8 cellular contexts compared by ENCODE assay signal in the genomic region with DNA sequence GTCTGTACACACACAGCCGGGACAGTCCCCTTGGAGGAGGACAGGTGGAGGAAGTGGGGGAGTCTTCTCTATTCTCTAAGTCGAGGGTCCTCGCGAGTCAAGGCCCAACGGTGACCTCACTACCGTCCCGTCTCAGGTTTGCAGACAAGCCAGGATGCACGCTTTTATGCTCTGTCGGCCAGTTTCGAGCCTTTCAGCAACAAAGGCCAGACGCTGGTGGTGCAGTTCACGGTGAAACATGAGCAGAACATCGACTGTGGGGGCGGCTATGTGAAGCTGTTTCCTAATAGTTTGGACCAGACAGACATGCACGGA. TPM values are rescaled to one million over a fixed set of nuclear protein-coding genes. Genes with fewer than 3 reads are reported as not detected.
DNase-seq lines count a peak whose midpoint lies in the region; ATAC-seq and TF ChIP-seq lines count a peak whose summit lies in the region.

No MANE protein-coding gene starts in this region.

- H3K4me1 Mint-ChIP-seq in GM23338 (peaks cover 30% of the 10 kb centered on the region), activated B cell treated with CpG ODN at 0.5 μM for 24 hours (peaks cover 60% of the 10 kb centered on the region), natural killer cell (peaks cover 45 to 49% of the 10 kb centered on the region in 2 donors)

- H3K36me3 ChIP-seq in GM23338 (ENCODE audit: insufficient read depth): peaks cover 50% of the 10 kb centered on the region

- DNase-seq in GM23338 (ENCODE audit: low spot score): no peak
- DNase-seq in activated B cell treated with CpG ODN at 0.5 μM for 24 hours: no peak
- peak; percentile 50 for DNase-seq in epithelial cell of esophagus (ENCODE audit: low read depth)
- no peak for DNase-seq in natural killer cell
- DNase-seq in epidermal melanocyte (ENCODE audit: insufficient read length, low spot score): no peak
- no peak for DNase-seq in 8988T

- H3K4me3 Mint-ChIP-seq in GM23338: peak overlapping the region; percentile 99
- H3K4me3 Mint-ChIP-seq in activated B cell treated with CpG ODN at 0.5 μM for 24 hours: peak overlapping the region; percentile 99
- H3K4me3 Mint-ChIP-seq in natural killer cell: peak overlapping the region; percentile 96

- peaks cover 32% of the 10 kb centered on the region for H3K79me2 ChIP-seq in GM23338 (replicated peaks; ENCODE audit: insufficient read depth)

- peaks cover 64% of the 10 kb centered on the region for H3F3A ChIP-seq in GM23338 (replicated peaks; ENCODE audit: low read depth)

- ATAC-seq in GM23338 (no peak), activated B cell treated with CpG ODN at 0.5 μM for 24 hours (ENCODE audit: low read depth) (no peak), natural killer cell (no peak), GM21825 (IDR thresholded peaks at IDR 0.05; ENCODE audit: unreplicated experiment) (no peak), GM21381 (IDR thresholded peaks at IDR 0.05; ENCODE audit: unreplicated experiment) (no peak)

- POLR2A ChIA-PET in activated B cell treated with CpG ODN at 0.5 μM for 24 hours (lab: Charles Lee): interaction anchor here (0.7 to 3.3 kb wide), 12 partner anchors 8 to 1903 kb away, joined by 3 to 37 read pairs (median 4); a partner anchor contains a TSS

- H3K27me3 Mint-ChIP-seq in GM23338 (ENCODE audit: insufficient read depth, low read depth, poor library complexity) (peaks cover 16% of the 10 kb centered on the region), activated B cell treated with CpG ODN at 0.5 μM for 24 hours (no peaks in the 10 kb centered on the region), natural killer cell (ENCODE audit: low read depth in 2 of 2) (no peaks in the 10 kb centered on the region)

- no peaks in the 10 kb centered on the region for H3K9me3 Mint-ChIP-seq in GM23338
- no peaks in the 10 kb centered on the region for H3K9me3 Mint-ChIP-seq in activated B cell treated with CpG ODN at 0.5 μM for 24 hours
- no peaks in the 10 kb centered on the region for H3K9me3 Mint-ChIP-seq in natural killer cell

- H3K36me3 Mint-ChIP-seq in GM23338 (ENCODE audit: low read depth): peaks cover 59% of the 10 kb centered on the region
- peaks cover 60% of the 10 kb centered on the region for H3K36me3 Mint-ChIP-seq in activated B cell treated with CpG ODN at 0.5 μM for 24 hours (ENCODE audit: low read depth)
- no peaks in the 10 kb centered on the region for H3K36me3 Mint-ChIP-seq in natural killer cell

- H3K4me3 ChIP-seq in GM23338: peak overlapping the region; percentile 99
- peak overlapping the region; percentile 99 for H3K4me3 ChIP-seq in epithelial cell of esophagus (ENCODE audit: low read length)

- H2AFZ ChIP-seq in GM23338: no peak overlapping the region

- peak overlapping the region; percentile 80 for H3K27ac Mint-ChIP-seq in GM23338
- H3K27ac Mint-ChIP-seq in activated B cell treated with CpG ODN at 0.5 μM for 24 hours: peak overlapping the region; percentile 95
- peak overlapping the region; percentile 96 for H3K27ac Mint-ChIP-seq in natural killer cell

- H3K4me1 ChIP-seq in GM23338 (ENCODE audit: insufficient read depth): peaks cover 22% of the 10 kb centered on the region

- TF ChIP-seq CTCF in GM23338 (conservative IDR thresholded peaks at IDR 0.05; ENCODE audit: low read depth in 2 of 2): no peak
- TF ChIP-seq CTCF in activated B cell treated with CpG ODN at 0.5 μM for 24 hours (IDR thresholded peaks at IDR 0.05): no peak
- TF ChIP-seq CTCF in epithelial cell of esophagus (IDR thresholded peaks at IDR 0.05; ENCODE audit: insufficient read depth, low read depth, low read length, missing control alignments): no peak
- no peak for TF ChIP-seq CTCF in natural killer cell (IDR thresholded peaks at IDR 0.05)

- peaks cover 33% of the 10 kb centered on the region for H4K20me1 ChIP-seq in GM23338 (replicated peaks; ENCODE audit: insufficient read depth)

- no peaks in the 10 kb centered on the region for H3K9me2 ChIP-seq in GM23338 (ENCODE audit: insufficient read depth)

- H3K4me2 ChIP-seq in GM23338: peak overlapping the region; percentile 96

- no peaks in the 10 kb centered on the region for H3K27me3 ChIP-seq in GM23338 (ENCODE audit: insufficient read depth)

- CTCF ChIA-PET in activated B cell treated with CpG ODN at 0.5 μM for 24 hours (lab: Charles Lee): interaction anchor here (0.8 to 1.0 kb wide), 2 partner anchors 26 to 179 kb away, joined by 4 read pairs; no protein-coding TSS in a partner anchor

- H3K27ac ChIP-seq in GM23338 (ENCODE audit: low read depth): peak overlapping the region; percentile 66; the same call in 1 of the 2 replicates

- intact Hi-C loops in activated B cell treated with CpG ODN at 0.5 μM for 24 hours (cut with micrococcal nuclease) (loop anchor here (2.0 to 5.0 kb wide), 4 partner anchors 18 to 217 kb away; a partner anchor contains a TSS), natural killer cell (cut with micrococcal nuclease) (loop anchor here (2.0 to 5.0 kb wide), 2 partner anchors 48 to 147 kb away; a partner anchor contains a TSS)

TF ChIP-seq in GM23338, 12 proteins besides CTCF, POLR2A, EP300 and RAD21:
- TF ChIP-seq EZH2 (IDR thresholded peaks at IDR 0.05; ENCODE audit: low read depth, unreplicated experiment): no peak
- TF ChIP-seq, protein P1, sequence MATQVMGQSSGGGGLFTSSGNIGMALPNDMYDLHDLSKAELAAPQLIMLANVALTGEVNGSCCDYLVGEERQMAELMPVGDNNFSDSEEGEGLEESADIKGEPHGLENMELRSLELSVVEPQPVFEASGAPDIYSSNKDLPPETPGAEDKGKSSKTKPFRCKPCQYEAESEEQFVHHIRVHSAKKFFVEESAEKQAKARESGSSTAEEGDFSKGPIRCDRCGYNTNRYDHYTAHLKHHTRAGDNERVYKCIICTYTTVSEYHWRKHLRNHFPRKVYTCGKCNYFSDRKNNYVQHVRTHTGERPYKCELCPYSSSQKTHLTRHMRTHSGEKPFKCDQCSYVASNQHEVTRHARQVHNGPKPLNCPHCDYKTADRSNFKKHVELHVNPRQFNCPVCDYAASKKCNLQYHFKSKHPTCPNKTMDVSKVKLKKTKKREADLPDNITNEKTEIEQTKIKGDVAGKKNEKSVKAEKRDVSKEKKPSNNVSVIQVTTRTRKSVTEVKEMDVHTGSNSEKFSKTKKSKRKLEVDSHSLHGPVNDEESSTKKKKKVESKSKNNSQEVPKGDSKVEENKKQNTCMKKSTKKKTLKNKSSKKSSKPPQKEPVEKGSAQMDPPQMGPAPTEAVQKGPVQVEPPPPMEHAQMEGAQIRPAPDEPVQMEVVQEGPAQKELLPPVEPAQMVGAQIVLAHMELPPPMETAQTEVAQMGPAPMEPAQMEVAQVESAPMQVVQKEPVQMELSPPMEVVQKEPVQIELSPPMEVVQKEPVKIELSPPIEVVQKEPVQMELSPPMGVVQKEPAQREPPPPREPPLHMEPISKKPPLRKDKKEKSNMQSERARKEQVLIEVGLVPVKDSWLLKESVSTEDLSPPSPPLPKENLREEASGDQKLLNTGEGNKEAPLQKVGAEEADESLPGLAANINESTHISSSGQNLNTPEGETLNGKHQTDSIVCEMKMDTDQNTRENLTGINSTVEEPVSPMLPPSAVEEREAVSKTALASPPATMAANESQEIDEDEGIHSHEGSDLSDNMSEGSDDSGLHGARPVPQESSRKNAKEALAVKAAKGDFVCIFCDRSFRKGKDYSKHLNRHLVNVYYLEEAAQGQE (IDR thresholded peaks at IDR 0.05; ENCODE audit: unreplicated experiment): no peak
- TF ChIP-seq EZH2phosphoT487 (IDR thresholded peaks at IDR 0.05; ENCODE audit: unreplicated experiment): no peak
- no peak for TF ChIP-seq ZNF331 (CRISPR knock-in tag; IDR thresholded peaks at IDR 0.05; ENCODE audit: low read depth)
- TF ChIP-seq JUNB (IDR thresholded peaks at IDR 0.05; ENCODE audit: unreplicated experiment): no peak
- TF ChIP-seq NANOG (IDR thresholded peaks at IDR 0.05; ENCODE audit: borderline replicate concordance): no peak
- no peak for TF ChIP-seq ZNF114 (CRISPR knock-in tag; IDR thresholded peaks at IDR 0.05)
- no peak for TF ChIP-seq STAT1 (IDR thresholded peaks at IDR 0.05; ENCODE audit: unreplicated experiment)

RNA-seq across cellular contexts. Expression of a gene that starts 0.8 kb away (rescaled TPM):
- total RNA-seq in GM23338 (2014; rRNA removed; shearing (Covaris generic)): 724 and 760 TPM in 2 replicates
- polyA plus RNA-seq in GM23338 (2016; fragmentation: Nextera tagmentation; extraction: Ambion mirVana): 1,131 and 1,182 TPM in 2 replicates
- total RNA-seq in activated B cell treated with CpG ODN at 0.5 μM for 24 hours (721 and 802 TPM in 2 replicates), natural killer cell (100 to 1,000 TPM; 588 to 813 (median 763) TPM)

RNA-seq across cellular contexts. Expression of a gene that starts 5.7 kb away (rescaled TPM):
- 74.7 and 83.5 TPM in 2 replicates for total RNA-seq in GM23338 (2014; rRNA removed; shearing (Covaris generic))
- 86.4 and 86.5 TPM in 2 replicates for polyA plus RNA-seq in GM23338 (2016; fragmentation: Nextera tagmentation; extraction: Ambion mirVana)
- total RNA-seq in activated B cell treated with CpG ODN at 0.5 μM for 24 hours (76.1 and 76.8 TPM in 2 replicates), natural killer cell (10 to 100 TPM; 29.3 to 34.5 (median 32.0) TPM)

RNA-seq across cellular contexts. Expression of a gene that starts 6.4 kb away (rescaled TPM):
- total RNA-seq in GM23338 (2014; rRNA removed; shearing (Covaris generic)): 67.0 and 69.7 TPM in 2 replicates
- 121 and 127 TPM in 2 replicates for polyA plus RNA-seq in GM23338 (2016; fragmentation: Nextera tagmentation; extraction: Ambion mirVana)
- 106 and 112 TPM in 2 replicates for total RNA-seq in activated B cell treated with CpG ODN at 0.5 μM for 24 hours
- total RNA-seq in natural killer cell: 10 to 100 TPM; 79.2 to 81.2 (median 80.3) TPM

RNA-seq across cellular contexts. Expression of a gene that starts 17.8 kb away (rescaled TPM):
- 46.5 and 63.9 TPM in 2 replicates for total RNA-seq in GM23338 (2014; rRNA removed; shearing (Covaris generic))
- 255 and 290 TPM in 2 replicates for polyA plus RNA-seq in GM23338 (2016; fragmentation: Nextera tagmentation; extraction: Ambion mirVana)
- total RNA-seq in activated B cell treated with CpG ODN at 0.5 μM for 24 hours: 16.7 and 19.6 TPM in 2 replicates
- 1 to 10 TPM; 5.3 to 7.1 (median 5.7) TPM for total RNA-seq in natural killer cell

RNA-seq across cellular contexts. Expression of a gene that starts 20.2 kb away (rescaled TPM):
- 0.62 and 0.63 TPM in 2 replicates for total RNA-seq in GM23338 (2014; rRNA removed; shearing (Covaris generic))
- 1.9 and 2.9 TPM in 2 replicates for polyA plus RNA-seq in GM23338 (2016; fragmentation: Nextera tagmentation; extraction: Ambion mirVana)
- 0.49 TPM in 1 of 2 replicates, not detected in the other for total RNA-seq in activated B cell treated with CpG ODN at 0.5 μM for 24 hours
- 1 to 10 TPM in 1 of 3 donors, under 1 TPM in 2; 0.88 to 2.2 (median 0.92) TPM for total RNA-seq in natural killer cell
